Comparison of ENCODE assay signal across 8 cellular contexts in the genomic region with DNA sequence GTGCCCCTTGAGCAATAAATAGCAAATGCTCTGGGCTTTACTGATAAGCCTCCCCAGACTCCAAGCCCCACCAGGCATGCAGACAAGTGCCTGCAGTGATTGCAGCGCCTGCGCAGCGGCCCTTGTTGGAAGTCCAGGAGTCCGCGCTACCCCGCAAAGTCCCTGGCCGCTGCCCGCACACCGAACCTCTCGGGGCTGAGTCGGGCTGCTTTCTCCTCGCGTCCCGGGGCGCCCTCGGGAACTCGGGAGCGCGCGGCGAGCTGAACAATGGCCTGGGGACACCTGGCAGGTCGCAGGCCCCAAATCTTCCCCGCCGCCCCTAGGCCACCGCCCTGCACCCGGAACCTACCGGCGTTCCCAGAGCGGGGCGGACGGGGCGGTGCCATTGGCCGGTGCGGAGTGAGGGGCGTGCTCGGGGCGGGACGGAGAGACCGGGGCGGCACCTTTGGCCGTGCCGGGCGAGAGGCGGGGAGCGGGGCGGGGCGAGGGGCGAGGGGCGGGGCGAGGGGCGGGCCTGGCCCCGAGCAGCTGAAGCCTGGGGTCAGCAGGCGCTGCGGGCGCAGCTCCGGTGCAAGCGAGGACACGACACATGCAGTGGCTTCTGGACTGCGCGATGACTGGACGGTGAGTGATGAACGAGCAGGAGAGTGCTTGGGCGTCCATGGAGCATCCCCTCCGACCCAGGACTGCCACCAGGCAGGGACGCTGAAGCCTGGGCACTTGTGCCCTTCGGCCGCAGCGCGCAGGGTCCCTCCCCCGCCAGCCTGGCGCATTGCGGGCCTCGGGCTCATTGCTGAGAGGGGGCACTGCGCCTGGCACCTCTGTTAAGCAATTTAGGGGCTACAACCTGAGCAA. TPM values are rescaled to one million over a fixed set of nuclear protein-coding genes. Genes with fewer than 3 reads are reported as not detected.
DNase-seq lines count a peak whose midpoint lies in the region; ATAC-seq, FAIRE-seq and TF ChIP-seq lines count a peak whose summit lies in the region.

RASSF4 (plus strand) TSS at position 560 of the 855 bp plus-strand sequence. CDS start 10,401 bp downstream, outside the sequence.

- no peak within 1 kb of the TSS for H2AK5ac ChIP-seq in H9 (ENCODE audit: insufficient read length, low read length)

- FAIRE-seq in pancreas (lab: Jason Lieb, UNC), result no peak

- peak within 1 kb of the TSS; percentile 81 for H3K4me2 ChIP-seq in H9 (ENCODE audit: insufficient read depth, insufficient read length, low read length)

- peak within 1 kb of the TSS; percentile 24 for H3K9ac ChIP-seq in H9 (ENCODE audit: extremely low read depth, insufficient read length, low read length)

- no peak within 1 kb of the TSS for H3K18ac ChIP-seq in H9 (ENCODE audit: insufficient read length, low read depth, low read length)

- peak within 1 kb of the TSS; percentile 81 for H3K14ac ChIP-seq in H9 (ENCODE audit: insufficient read depth, low read length)

- no peak within 1 kb of the TSS for H2BK5ac ChIP-seq in H9 (ENCODE audit: insufficient read length, low read length)

- peaks cover 57 to 58% of the 10 kb centered on the region in 2 experiments for H3K4me1 Mint-ChIP-seq in H9
- H3K4me1 Mint-ChIP-seq in activated naive CD8-positive, alpha-beta T cell (ENCODE audit: low read depth), result peaks cover 33% of the 10 kb centered on the region

- no peaks in the 10 kb centered on the region for H3K9me3 Mint-ChIP-seq in H9
- no peaks in the 10 kb centered on the region for H3K9me3 Mint-ChIP-seq in activated naive CD8-positive, alpha-beta T cell (ENCODE audit: low read depth)

- H2BK15ac ChIP-seq in H9 (ENCODE audit: low read depth, low read length), result no peak within 1 kb of the TSS

- H3K4me1 ChIP-seq in H9 (ENCODE audit: insufficient read depth, low read length) (peaks cover 15% of the 10 kb centered on the region; the same call in 1 of the 2 replicates), pancreas (peaks cover 7 to 23% (median 13%) of the 10 kb centered on the region in 3 donors), thyroid gland (peaks cover 48 to 49% of the 10 kb centered on the region in 2 donors)

- peaks cover 13% of the 10 kb centered on the region for H3K27me3 Mint-ChIP-seq in H9 (ENCODE audit: low read depth)
- no peaks in the 10 kb centered on the region for H3K27me3 Mint-ChIP-seq in activated naive CD8-positive, alpha-beta T cell

- no peak within 1 kb of the TSS for H2BK12ac ChIP-seq in H9 (ENCODE audit: insufficient read length, low read depth, low read length)

- H4K91ac ChIP-seq in H9 (ENCODE audit: insufficient read length, low read depth, low read length), result no peak within 1 kb of the TSS

- no peak within 1 kb of the TSS for H3K23ac ChIP-seq in H9 (ENCODE audit: insufficient read length, low read depth, low read length)

- H3K27me3 ChIP-seq in H9 (ENCODE audit: insufficient read depth, low read length) (no peaks in the 10 kb centered on the region), MG63 (no peaks in the 10 kb centered on the region), pancreas (no peaks in the 10 kb centered on the region), thyroid gland (no peaks in the 10 kb centered on the region)

- peak within 1 kb of the TSS; percentile 79 to 87 for H3K4me3 Mint-ChIP-seq in H9
- H3K4me3 Mint-ChIP-seq in activated naive CD8-positive, alpha-beta T cell, result peak within 1 kb of the TSS; percentile 88

- no peaks in the 10 kb centered on the region for H3K9me3 ChIP-seq in H9 (ENCODE audit: control insufficient read depth, low read depth, low read length)
- no peaks in the 10 kb centered on the region for H3K9me3 ChIP-seq in MG63
- H3K9me3 ChIP-seq in pancreas, result no peaks in the 10 kb centered on the region
- no peaks in the 10 kb centered on the region for H3K9me3 ChIP-seq in thyroid gland

- peak within 1 kb of the TSS in 1 of 3 experiments; percentile 12; a peak in 4 of 7 replicates for H3K27ac Mint-ChIP-seq in H9
- H3K27ac Mint-ChIP-seq in activated naive CD8-positive, alpha-beta T cell, result peak within 1 kb of the TSS; percentile 50

- H3K27ac ChIP-seq in H9 (ENCODE audit: insufficient read length, low read depth, low read length), result no peak within 1 kb of the TSS
- peak within 1 kb of the TSS; percentile 82 to 92 (median 90) for H3K27ac ChIP-seq in pancreas
- H3K27ac ChIP-seq in thyroid gland, result peak within 1 kb of the TSS; percentile 91 to 97 (median 96)

- H4K20me1 ChIP-seq in H9 (ENCODE audit: control insufficient read depth, insufficient read depth, insufficient read length), result no peaks in the 10 kb centered on the region

- H3K23me2 ChIP-seq in H9 (ENCODE audit: insufficient read length, low read depth, low read length, poor library complexity, severe bottlenecking), result peaks cover 11% of the 10 kb centered on the region

- H2AFZ ChIP-seq in H9 (ENCODE audit: low read length), result no peak within 1 kb of the TSS

- H3K79me1 ChIP-seq in H9 (ENCODE audit: insufficient read depth, low read depth, low read length, poor library complexity, severe bottlenecking), result no peaks in the 10 kb centered on the region

- H4K8ac ChIP-seq in H9 (replicated peaks; ENCODE audit: insufficient read length, low read depth, low read length), result no peak within 1 kb of the TSS

- ATAC-seq in SK-N-SH treated with all-trans-retinoic acid at 6 μM for 48 hours (peak; percentile 99), pancreas (peak; percentile 89 to 93 (median 90))

- H3K36me3 Mint-ChIP-seq in H9 (ENCODE audit: insufficient read depth in 1 of 3, low read depth in 3 of 3), result peaks cover 5 to 11% (median 9%) of the 10 kb centered on the region in 3 experiments; a peak in 6 of 7 replicates
- peaks cover 6% of the 10 kb centered on the region for H3K36me3 Mint-ChIP-seq in activated naive CD8-positive, alpha-beta T cell

- intact Hi-C loops in head of caudate nucleus (cut with DNase I), result no loop called here
- intact Hi-C loops in pancreas (cut with DNase I), result no loop called here
- intact Hi-C loops in thyroid gland (cut with DNase I), result no loop called here

- H3K56ac ChIP-seq in H9 (ENCODE audit: insufficient read length, low read depth, low read length), result no peak within 1 kb of the TSS

- no peak within 1 kb of the TSS for H2BK20ac ChIP-seq in H9 (ENCODE audit: low read depth, low read length, poor library complexity, severe bottlenecking)

- peak; percentile 99 for DNase-seq in GM03348 (ENCODE audit: low spot score)
- peak; percentile 93 for DNase-seq in H9
- peak; percentile 88 for DNase-seq in MG63
- peak; percentile 76 to 98 (median 96) for DNase-seq in head of caudate nucleus
- DNase-seq in pancreas, result peak; percentile 93 to 97 (median 96)
- peak; percentile 94 to 95 for DNase-seq in thyroid gland

- no peak within 1 kb of the TSS for H4K5ac ChIP-seq in H9 (ENCODE audit: insufficient read length, low read depth, low read length)

- H2BK120ac ChIP-seq in H9 (ENCODE audit: low read depth, low read length, poor library complexity, severe bottlenecking), result no peak within 1 kb of the TSS

- TF ChIP-seq CTCF in H9 (conservative IDR thresholded peaks at IDR 0.05) (no peak), pancreas (IDR thresholded peaks at IDR 0.05) (no peak), thyroid gland (IDR thresholded peaks at IDR 0.05) (peak in 2 of 6 experiments; percentile 6 to 12)

- H3T11ph ChIP-seq in H9 (ENCODE audit: low read length), result no peak within 1 kb of the TSS

- H3K4ac ChIP-seq in H9 (ENCODE audit: low read depth, low read length), result no peak within 1 kb of the TSS

- H3K4me3 ChIP-seq in MG63, result peak within 1 kb of the TSS; percentile 84
- peak within 1 kb of the TSS; percentile 53 to 77 (median 64) for H3K4me3 ChIP-seq in pancreas
- peak within 1 kb of the TSS; percentile 23 to 90 (median 46) for H3K4me3 ChIP-seq in thyroid gland (replicated peaks in 1 of 3)

- peak; percentile 79 to 90 for TF ChIP-seq POLR2A in thyroid gland (IDR thresholded peaks at IDR 0.05)

- WGBS in H9 (ENCODE audit: extremely low coverage, insufficient read length, low lambda C conversion rate), result no CpG with 5 or more reads among the region's 74 CpGs
- WGBS in pancreas, 2 donors, result 1% methylated on average over 61 to 74 of the region's 74 CpGs
- WGBS in thyroid gland, 2 donors, result 0 to 1% methylated on average over 19 to 27 of the region's 74 CpGs

- H3K36me3 ChIP-seq in MG63 (no peaks in the 10 kb centered on the region), pancreas (peaks cover 0 to 5% (median 0%) of the 10 kb centered on the region in 3 donors), thyroid gland (no peaks in the 10 kb centered on the region)

- H3K79me2 ChIP-seq in H9 (ENCODE audit: insufficient read depth, low read length), result no peaks in the 10 kb centered on the region

TF ChIP-seq in SK-N-SH treated with all-trans-retinoic acid at 6 μM for 48 hours, 23 proteins besides CTCF, POLR2A, EP300 and RAD21:
- TF ChIP-seq ZFP3 (CRISPR knock-in tag; IDR thresholded peaks at IDR 0.05) (peak; percentile 89), ZNF8 (CRISPR knock-in tag; IDR thresholded peaks at IDR 0.05) (no peak)
TF ChIP-seq in SK-N-SH treated with all-trans-retinoic acid at 6 μM for 48 hours: peak in this region for 1.

RNA-seq across cellular contexts. Expression of gene RASSF4, which starts in this region (rescaled TPM):
- total RNA-seq in H9 (2021), result 11.3 and 11.5 TPM in 2 replicates
- 0.15 and 0.26 TPM in 2 replicates for total RNA-seq in MG63 (2014; rRNA removed; shearing (Covaris generic); ENCODE audit: low replicate concordance)
- total RNA-seq in pancreas, result 10 to 100 TPM; 13.9 to 76.8 (median 35.7) TPM
- polyA plus RNA-seq in pancreas, result 100 to 1,000 TPM in 1 of 2 donors, 10 to 100 TPM in 1; 85.1 to 100 TPM
- total RNA-seq in thyroid gland, result 100 to 1,000 TPM; 175 to 226 (median 203) TPM

Comparison
In these comparisons a context has a peak if more than half of its experiments do, and no peak if none do; other contexts are left out.
1. Peak in DNase-seq and H3K4me3 ChIP-seq in MG63; RNA of the gene not detected or under 1 TPM.